In the genomic region with DNA sequence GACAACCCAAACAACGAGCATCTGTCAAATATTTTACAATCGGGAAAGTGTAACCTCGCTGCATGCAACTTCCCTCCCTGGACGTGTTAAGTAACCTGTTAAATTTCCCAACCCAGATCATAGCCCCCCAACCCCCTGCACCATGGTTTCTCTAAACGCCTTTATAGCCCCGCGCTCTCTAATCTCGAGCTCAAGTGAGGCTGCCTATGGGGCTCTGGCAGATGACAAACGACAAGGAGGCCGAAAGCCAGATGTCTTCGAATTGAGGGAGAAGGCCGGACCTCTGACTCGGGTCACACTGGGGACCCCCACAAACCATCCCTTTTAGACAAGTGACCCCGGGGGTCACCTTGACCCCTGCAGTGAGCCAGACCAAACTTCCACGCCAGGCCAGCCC, we compare ENCODE assay signal across 8 cellular contexts. TPM values are rescaled to one million over a fixed set of nuclear protein-coding genes. Genes with fewer than 3 reads are reported as not detected.
DNase-seq lines count a peak whose midpoint lies in the region; ATAC-seq lines count a peak whose summit lies in the region.

No MANE protein-coding gene starts in this region.

- peaks cover 5% of the 10 kb centered on the region for H3K4me1 ChIP-seq in iPS-15b (ENCODE audit: control insufficient read depth, insufficient read depth, low read length)

- peaks cover 6% of the 10 kb centered on the region for H3K36me3 Mint-ChIP-seq in activated naive CD8-positive, alpha-beta T cell treated with anti-CD3 and anti-CD28 coated beads for 36 hours
- peaks cover 17% of the 10 kb centered on the region for H3K36me3 Mint-ChIP-seq in stimulated activated memory B cell treated with anti-CD40 and anti-IgM and Interleukin-4, amounts not matched to agents 10 μg/mL and 1 μg/mL and 100 μg/mL, for 72 hours

- H3K9me3 Mint-ChIP-seq in activated naive CD8-positive, alpha-beta T cell treated with anti-CD3 and anti-CD28 coated beads for 36 hours, result no peaks in the 10 kb centered on the region
- no peaks in the 10 kb centered on the region for H3K9me3 Mint-ChIP-seq in stimulated activated memory B cell treated with anti-CD40 and anti-IgM and Interleukin-4, amounts not matched to agents 10 μg/mL and 1 μg/mL and 100 μg/mL, for 72 hours

- no peaks in the 10 kb centered on the region for H3K36me3 ChIP-seq in iPS-15b (ENCODE audit: control insufficient read depth, insufficient read depth, low read length)

- H3K4me3 ChIP-seq in Jurkat, Clone E6-1 (ENCODE audit: low read length), result peak overlapping the region; percentile 82
- peak overlapping the region; percentile 98 for H3K4me3 ChIP-seq in iPS-15b (ENCODE audit: low read depth, low read length)

- H3K4me1 Mint-ChIP-seq in activated naive CD8-positive, alpha-beta T cell treated with anti-CD3 and anti-CD28 coated beads for 36 hours, result peaks cover 33% of the 10 kb centered on the region
- peaks cover 47% of the 10 kb centered on the region for H3K4me1 Mint-ChIP-seq in stimulated activated memory B cell treated with anti-CD40 and anti-IgM and Interleukin-4, amounts not matched to agents 10 μg/mL and 1 μg/mL and 100 μg/mL, for 72 hours

- no peaks in the 10 kb centered on the region for H3K27me3 ChIP-seq in iPS-15b (ENCODE audit: control insufficient read depth, insufficient read depth, low read length)

- no peaks in the 10 kb centered on the region for H3K9me3 ChIP-seq in iPS-15b (ENCODE audit: control insufficient read depth, insufficient read depth, low read length)

- H3K27ac Mint-ChIP-seq in activated naive CD8-positive, alpha-beta T cell treated with anti-CD3 and anti-CD28 coated beads for 36 hours, result peak overlapping the region; percentile 98
- H3K27ac Mint-ChIP-seq in stimulated activated memory B cell treated with anti-CD40 and anti-IgM and Interleukin-4, amounts not matched to agents 10 μg/mL and 1 μg/mL and 100 μg/mL, for 72 hours, result peak overlapping the region; percentile 95

- H3K9ac ChIP-seq in iPS-15b (ENCODE audit: low read depth, low read length), result peak overlapping the region; percentile 98

- no peak for ATAC-seq in stimulated activated memory B cell treated with anti-CD40 and anti-IgM and Interleukin-4, amounts not matched to agents 10 μg/mL and 1 μg/mL and 100 μg/mL, for 72 hours

- H3K4me3 Mint-ChIP-seq in activated naive CD8-positive, alpha-beta T cell treated with anti-CD3 and anti-CD28 coated beads for 36 hours, result peak overlapping the region; percentile 80
- H3K4me3 Mint-ChIP-seq in stimulated activated memory B cell treated with anti-CD40 and anti-IgM and Interleukin-4, amounts not matched to agents 10 μg/mL and 1 μg/mL and 100 μg/mL, for 72 hours, result peak overlapping the region; percentile 89

- no peaks in the 10 kb centered on the region for H3K27me3 Mint-ChIP-seq in activated naive CD8-positive, alpha-beta T cell treated with anti-CD3 and anti-CD28 coated beads for 36 hours
- peaks cover 8% of the 10 kb centered on the region for H3K27me3 Mint-ChIP-seq in stimulated activated memory B cell treated with anti-CD40 and anti-IgM and Interleukin-4, amounts not matched to agents 10 μg/mL and 1 μg/mL and 100 μg/mL, for 72 hours

- no peak for DNase-seq in Jurkat, Clone E6-1 (ENCODE audit: low read depth, low spot score)
- no peak for DNase-seq in activated naive CD8-positive, alpha-beta T cell treated with anti-CD3 and anti-CD28 coated beads for 36 hours
- no peak for DNase-seq in NCI-H345 treated with DMSO at 0.1 percent for 48 hours (lab: John Stamatoyannopoulos, UW; ENCODE audit: unreplicated experiment)
- DNase-seq in activated effector memory CD4-positive, alpha-beta T cell treated with anti-CD3 and anti-CD28 coated beads, Interleukin-2, amount 50 U/mL, for 16 hours, result no peak
- DNase-seq in epidermal melanocyte (ENCODE audit: insufficient read length, low spot score), result no peak
- DNase-seq in AG08396 (ENCODE audit: low spot score), result no peak

RNA-seq across cellular contexts. Expression of gene COX7A2L, which starts 0.5 kb away (rescaled TPM):
- polyA plus RNA-seq in Jurkat, Clone E6-1 (2012; ENCODE audit: insufficient read depth, insufficient read length), result 65.5 TPM
- 100 to 1,000 TPM; 107 to 110 TPM for total RNA-seq in activated naive CD8-positive, alpha-beta T cell treated with anti-CD3 and anti-CD28 coated beads for 36 hours
